ENCODE assay signal across 20 cellular contexts in genomic region chr18:46794607-46795006, GRCh38. TPM values are rescaled to one million over a fixed set of nuclear protein-coding genes. Genes with fewer than 3 reads are reported as not detected.
DNase-seq lines count a peak whose midpoint lies in the region; ATAC-seq, FAIRE-seq and TF ChIP-seq lines count a peak whose summit lies in the region.
"Had no signal": no experiment of that assay in that cellular context is flagged by ENCODE, and none has a peak within 500 bp of the region (broad histone marks: within the 10 kb centered on the region; RNA-seq: fewer than 3 reads in every experiment).

No MANE protein-coding gene starts in this region.

- TF ChIP-seq EP300 in suprapubic skin (IDR thresholded peaks at IDR 0.05), result no peak

- FAIRE-seq in bronchial epithelial cell (lab: Jason Lieb, UNC), result peak; percentile 28
- FAIRE-seq: A549, GM18507 had no signal

- TF ChIP-seq CTCF in GM23338 (conservative IDR thresholded peaks at IDR 0.05; ENCODE audit: low read depth in 2 of 2), result no peak
- TF ChIP-seq CTCF in bronchial epithelial cell (IDR thresholded peaks at IDR 0.05; ENCODE audit: insufficient read depth, low read length, severe bottlenecking), result no peak
- TF ChIP-seq CTCF in suprapubic skin (IDR thresholded peaks at IDR 0.05), result no peak

- DNase-seq in GM23338 (ENCODE audit: low spot score) (peak; percentile 55), bronchial epithelial cell (ENCODE audit: low read depth) (no peak), iPS-NIHi11 (ENCODE audit: low spot score) (peak; percentile 41), NOMO-1 treated with dmso at 0.1 percent for 144 hours (lab: John Stamatoyannopoulos, UW; ENCODE audit: unreplicated experiment) (no peak), suprapubic skin (ENCODE audit: low spot score in 2 of 2) (no peak), left cardiac atrium (no peak)
- DNase-seq: BE2C; Caco-2; CD8-positive, alpha-beta memory T cell; DMS53; GOT3; KG1 had no signal

- peak overlapping the region; percentile 46; the same call in 1 of the 2 replicates for H3K27ac Mint-ChIP-seq in GM23338

- H3K4me2 ChIP-seq in BLaER1 treated with 17β-estradiol and CSF1 and Interleukin-3, amounts not matched to agents 10 nM and 100 nM, result peak overlapping the region in 9 of 11 experiments; percentile 8 to 80 (median 70); a peak in 16 of 22 replicates
- no peak overlapping the region for H3K4me2 ChIP-seq in GM23338
- H3K4me2 ChIP-seq: A549 had no signal

- no peak overlapping the region for H3K4me3 ChIP-seq in BLaER1 treated with 17β-estradiol and CSF1 and Interleukin-3, amounts not matched to agents 10 nM and 100 nM
- H3K4me3 ChIP-seq in GM23338 (no peak overlapping the region), bronchial epithelial cell (ENCODE audit: low read depth, low read length) (no peak overlapping the region), suprapubic skin (no peak overlapping the region)
- H3K4me3 ChIP-seq: A549 had no signal

- H3K36me3 ChIP-seq in BLaER1 treated with 17β-estradiol and CSF1 and Interleukin-3, amounts not matched to agents 10 nM and 100 nM, result peaks cover 0 to 8% (median 0%) of the 10 kb centered on the region in 11 experiments; a peak in 2 of 22 replicates
- H3K36me3 ChIP-seq in GM23338 (ENCODE audit: insufficient read depth), result peaks cover under 1% of the 10 kb centered on the region; the same call in 1 of the 2 replicates
- no peaks in the 10 kb centered on the region for H3K36me3 ChIP-seq in bronchial epithelial cell (ENCODE audit: control insufficient read depth, insufficient read depth, low read length)
- H3K36me3 ChIP-seq in suprapubic skin, result no peaks in the 10 kb centered on the region
- H3K36me3 ChIP-seq: BE2C had no signal

- peak; percentile 94 for ATAC-seq in GM23338
- ATAC-seq in GM21390 (IDR thresholded peaks at IDR 0.05; ENCODE audit: unreplicated experiment), result no peak
- ATAC-seq in left cardiac atrium, result no peak
- ATAC-seq: A549, HCT116 had no signal

- no peaks in the 10 kb centered on the region for H3F3A ChIP-seq in GM23338 (replicated peaks; ENCODE audit: low read depth)

- H3K9me3 ChIP-seq in BLaER1 treated with 17β-estradiol and CSF1 and Interleukin-3, amounts not matched to agents 10 nM and 100 nM (replicated peaks in 1 of 11), result peaks cover 0 to 20% (median 13%) of the 10 kb centered on the region in 11 experiments; a peak in 17 of 22 replicates
- no peaks in the 10 kb centered on the region for H3K9me3 ChIP-seq in suprapubic skin
- H3K9me3 ChIP-seq: A549, BE2C, Caco-2 had no signal

- H3K79me2 ChIP-seq in GM23338 (replicated peaks; ENCODE audit: insufficient read depth), result no peaks in the 10 kb centered on the region

- H3K27me3 Mint-ChIP-seq in GM23338 (ENCODE audit: insufficient read depth, low read depth, poor library complexity), result peaks cover 3% of the 10 kb centered on the region
- H3K27me3 Mint-ChIP-seq: IgD-negative memory B cell had no signal

- peaks cover 4 to 40% (median 36%) of the 10 kb centered on the region in 10 experiments; a peak in 18 of 20 replicates for H3K4me1 ChIP-seq in BLaER1 treated with 17β-estradiol and CSF1 and Interleukin-3, amounts not matched to agents 10 nM and 100 nM
- 0 out of 2 replicates have a peak, but pooled peaks cover 4% of the 10 kb centered on the region for H3K4me1 ChIP-seq in GM23338 (ENCODE audit: insufficient read depth)
- no peaks in the 10 kb centered on the region for H3K4me1 ChIP-seq in suprapubic skin
- H3K4me1 ChIP-seq: A549, BE2C, Caco-2 had no signal

- H3K27ac ChIP-seq in BLaER1 treated with 17β-estradiol and CSF1 and Interleukin-3, amounts not matched to agents 10 nM and 100 nM, result peak overlapping the region in 4 of 11 experiments; percentile 0 to 70 (median 64); a peak in 5 of 22 replicates
- H3K27ac ChIP-seq in GM23338 (ENCODE audit: low read depth) (no peak overlapping the region), suprapubic skin (no peak overlapping the region)
- H3K27ac ChIP-seq: A549 had no signal

- 100% methylated on average over 1 of the region's 1 CpG for WGBS in suprapubic skin

- peaks cover 16% of the 10 kb centered on the region; the same call in 2 of the 3 replicates for H3K9me3 Mint-ChIP-seq in GM23338

- H3K4me3 Mint-ChIP-seq in GM23338, result no peak overlapping the region
- H3K4me3 Mint-ChIP-seq: CD8-positive, alpha-beta memory T cell; IgD-negative memory B cell had no signal

- H3K27me3 ChIP-seq in BLaER1 treated with 17β-estradiol and CSF1 and Interleukin-3, amounts not matched to agents 10 nM and 100 nM, result no peaks in the 10 kb centered on the region
- no peaks in the 10 kb centered on the region for H3K27me3 ChIP-seq in GM23338 (ENCODE audit: insufficient read depth)
- H3K27me3 ChIP-seq in bronchial epithelial cell (ENCODE audit: control insufficient read depth, insufficient read depth, low read length), result no peaks in the 10 kb centered on the region
- no peaks in the 10 kb centered on the region for H3K27me3 ChIP-seq in suprapubic skin
- H3K27me3 ChIP-seq: BE2C had no signal

- H3K36me3 Mint-ChIP-seq in GM23338 (ENCODE audit: low read depth), result peaks cover 13% of the 10 kb centered on the region

- H4K20me1 ChIP-seq in BLaER1 treated with 17β-estradiol and CSF1 and Interleukin-3, amounts not matched to agents 10 nM and 100 nM, result no peaks in the 10 kb centered on the region
- no peaks in the 10 kb centered on the region for H4K20me1 ChIP-seq in GM23338 (replicated peaks; ENCODE audit: insufficient read depth)

- H3K9ac ChIP-seq in BLaER1 treated with 17β-estradiol and CSF1 and Interleukin-3, amounts not matched to agents 10 nM and 100 nM, result no peak overlapping the region

- H3K9me2 ChIP-seq in GM23338 (ENCODE audit: insufficient read depth), result no peaks in the 10 kb centered on the region

- intact Hi-C loops in left cardiac atrium (cut with DNase I), result no loop called here

- H3K4me1 Mint-ChIP-seq in GM23338, result peaks cover 14% of the 10 kb centered on the region
- H3K4me1 Mint-ChIP-seq: CD8-positive, alpha-beta memory T cell; IgD-negative memory B cell had no signal

- TF ChIP-seq POLR2A in suprapubic skin (IDR thresholded peaks at IDR 0.05), result no peak

- H2AFZ ChIP-seq in GM23338, result no peak overlapping the region

TF ChIP-seq in GM23338, 12 proteins besides CTCF, POLR2A, EP300 and RAD21 (continues in another document):
- TF ChIP-seq STAT1 (IDR thresholded peaks at IDR 0.05; ENCODE audit: unreplicated experiment) (no peak), REST (IDR thresholded peaks at IDR 0.05; ENCODE audit: unreplicated experiment) (no peak), JUNB (IDR thresholded peaks at IDR 0.05; ENCODE audit: unreplicated experiment) (no peak)

RNA-seq across cellular contexts. Expression of gene ST8SIA5, which starts 37.8 kb away (rescaled TPM):
- total RNA-seq in GM23338 (2014; rRNA removed; shearing (Covaris generic)), result 4.8 and 7.0 TPM in 2 replicates
- 3.0 and 3.3 TPM in 2 replicates for polyA plus RNA-seq in GM23338 (2016; fragmentation: Nextera tagmentation; extraction: Ambion mirVana)
- total RNA-seq in bronchial epithelial cell (0.13 TPM in 1 of 2 replicates, not detected in the other), suprapubic skin (not detected), left cardiac atrium (1 to 10 TPM; 2.5 to 5.2 TPM)
- total RNA-seq: Caco-2; CD8-positive, alpha-beta memory T cell; HT1080 had no signal
- polyA plus RNA-seq: A549, AG04450, IgD-negative memory B cell had no signal

Comparison
In these comparisons a context has a peak if more than half of its experiments do, and no peak if none do; other contexts are left out.
1. DNase-seq: peak in GM23338 (single experiment) and iPS-NIHi11 (single experiment); none in bronchial epithelial cell (single experiment), NOMO-1 treated with dmso at 0.1 percent for 144 hours (single experiment), suprapubic skin (0 of 2) and left cardiac atrium (single experiment).